In the genomic region with DNA sequence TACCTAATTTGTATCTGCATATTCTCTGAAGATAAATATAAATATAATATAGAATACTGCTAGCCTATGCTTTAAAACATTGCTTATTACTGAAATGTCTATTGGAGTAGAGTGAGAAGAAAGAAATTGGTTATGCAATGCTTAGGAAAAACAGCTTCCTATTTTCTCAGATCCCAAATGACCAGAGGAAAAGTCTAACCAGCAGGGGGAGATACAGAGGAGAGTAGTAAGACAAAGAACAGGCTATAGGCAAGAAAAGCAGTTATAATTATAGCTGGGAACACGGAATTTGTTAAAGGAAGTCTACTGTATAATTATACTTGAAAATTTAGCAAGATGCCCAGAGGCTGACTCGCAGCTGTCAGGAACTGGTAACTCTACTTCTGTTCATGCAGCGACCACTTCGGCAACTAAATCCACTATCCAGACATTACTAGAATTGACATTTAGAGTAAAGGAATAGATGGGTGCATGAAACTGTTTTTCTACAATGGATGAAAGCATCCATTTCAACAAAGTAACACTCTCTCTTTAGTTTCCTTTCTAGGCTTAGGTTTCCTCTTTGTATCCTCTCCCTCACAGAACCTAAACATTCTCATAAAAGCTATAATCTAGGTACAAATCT, we compare ENCODE assay signal across 8 cellular contexts.
A peak's percentile ranks its signal among the peaks of the same experiment; 100 is the strongest.
DNase-seq lines count a peak whose midpoint lies in the region; ATAC-seq, FAIRE-seq and TF ChIP-seq lines count a peak whose summit lies in the region.

No MANE protein-coding gene starts in this region.

- FAIRE-seq in GM12892 (lab: Jason Lieb, UNC): no peak

- H4K8ac ChIP-seq in H9 (replicated peaks; ENCODE audit: insufficient read length, low read depth, low read length): no peak overlapping the region

- TF ChIP-seq POLR2A in GM12892 (IDR thresholded peaks at IDR 0.05; ENCODE audit: low read depth, low read length): no peak

- H2BK15ac ChIP-seq in H9 (ENCODE audit: low read depth, low read length): no peak overlapping the region

- no peak overlapping the region for H3K4me2 ChIP-seq in H9 (ENCODE audit: insufficient read depth, insufficient read length, low read length)

- H3K9me3 Mint-ChIP-seq in H9: peaks cover 4 to 9% of the 10 kb centered on the region in 2 experiments

- H3K56ac ChIP-seq in H9 (ENCODE audit: insufficient read length, low read depth, low read length): no peak overlapping the region

- 0 out of 4 replicates have a peak, but pooled peaks cover 0 to 3% of the 10 kb centered on the region in 2 experiments for H3K4me1 Mint-ChIP-seq in H9

- ATAC-seq in GM21528 (IDR thresholded peaks at IDR 0.05; ENCODE audit: low FRiP score, unreplicated experiment) (no peak), GM18870 (IDR thresholded peaks at IDR 0.05; ENCODE audit: unreplicated experiment) (no peak)

- DNase-seq in BJ (ENCODE audit: low read depth): no peak
- no peak for DNase-seq in H9
- peak; percentile 26 for DNase-seq in NCI-H82 treated with DMSO at 0.1 percent for 48 hours (lab: John Stamatoyannopoulos, UW; ENCODE audit: unreplicated experiment)
- peak; percentile 60 for DNase-seq in cerebellar cortex (ENCODE audit: low spot score)
- DNase-seq in GM12892 (ENCODE audit: insufficient read length): no peak

- no peak overlapping the region for H3K4ac ChIP-seq in H9 (ENCODE audit: low read depth, low read length)

- no peak overlapping the region for H3K14ac ChIP-seq in H9 (ENCODE audit: insufficient read depth, low read length)

- no peak overlapping the region for H4K5ac ChIP-seq in H9 (ENCODE audit: insufficient read length, low read depth, low read length)

- CTCF ChIA-PET in BJ (lab: Yijun Ruan, JAX): interaction anchor here (0.6 to 4.1 kb wide), 9 partner anchors 13 to 196 kb away, joined by 3 to 43 read pairs (median 4); a partner anchor contains a TSS

- H2AFZ ChIP-seq in H9 (ENCODE audit: low read length): no peak overlapping the region

- H3K27me3 ChIP-seq in BJ (ENCODE audit: control insufficient read depth, insufficient read depth, low read length) (no peaks in the 10 kb centered on the region), H9 (ENCODE audit: insufficient read depth, low read length) (no peaks in the 10 kb centered on the region), liver (ENCODE audit: control insufficient read depth in 4 of 4, insufficient read depth in 4 of 4, low read length in 3 of 4) (no peaks in the 10 kb centered on the region)

- H3K23me2 ChIP-seq in H9 (ENCODE audit: insufficient read length, low read depth, low read length, poor library complexity, severe bottlenecking): no peaks in the 10 kb centered on the region

- no peak overlapping the region for H3K4me3 ChIP-seq in BJ (ENCODE audit: low read depth, low read length)
- no peak overlapping the region for H3K4me3 ChIP-seq in liver (ENCODE audit: low read depth in 1 of 3, low read length in 3 of 3)

- H3K27ac Mint-ChIP-seq in H9: no peak overlapping the region

- WGBS in H9 (ENCODE audit: extremely low coverage, insufficient read length, low lambda C conversion rate): no CpG with 5 or more reads among the region's 4 CpGs
- WGBS in liver: 52% methylated on average over 4 of the region's 4 CpGs

- H2BK20ac ChIP-seq in H9 (ENCODE audit: low read depth, low read length, poor library complexity, severe bottlenecking): no peak overlapping the region

- no peak overlapping the region for H4K91ac ChIP-seq in H9 (ENCODE audit: insufficient read length, low read depth, low read length)

- H3K79me1 ChIP-seq in H9 (ENCODE audit: insufficient read depth, low read depth, low read length, poor library complexity, severe bottlenecking): no peaks in the 10 kb centered on the region

- no peak overlapping the region for H2BK12ac ChIP-seq in H9 (ENCODE audit: insufficient read length, low read depth, low read length)

- H3K36me3 Mint-ChIP-seq in H9 (ENCODE audit: insufficient read depth in 1 of 3, low read depth in 3 of 3): peaks cover 2 to 7% (median 4%) of the 10 kb centered on the region in 3 experiments; a peak in 5 of 7 replicates

- no peaks in the 10 kb centered on the region for H3K79me2 ChIP-seq in H9 (ENCODE audit: insufficient read depth, low read length)

- no peak overlapping the region for H2BK5ac ChIP-seq in H9 (ENCODE audit: insufficient read length, low read length)

- H3K9me3 ChIP-seq in H9 (ENCODE audit: control insufficient read depth, low read depth, low read length): no peaks in the 10 kb centered on the region
- no peaks in the 10 kb centered on the region for H3K9me3 ChIP-seq in liver (ENCODE audit: control insufficient read depth in 4 of 4, low read length in 3 of 4)

- POLR2A ChIA-PET in BJ (lab: Charles Lee): interaction anchor here (0.7 kb wide), 1 partner anchor 97 kb away, joined by 3 read pairs; a partner anchor contains a TSS

- H2AK5ac ChIP-seq in H9 (ENCODE audit: insufficient read length, low read length): no peak overlapping the region

- H3K4me3 Mint-ChIP-seq in H9: no peak overlapping the region

- no peak overlapping the region for H3T11ph ChIP-seq in H9 (ENCODE audit: low read length)

- H3K27me3 Mint-ChIP-seq in H9 (ENCODE audit: low read depth): no peaks in the 10 kb centered on the region

- TF ChIP-seq CTCF in BJ (IDR thresholded peaks at IDR 0.05; ENCODE audit: insufficient read depth, low read depth, low read length) (peak; percentile 76), H9 (conservative IDR thresholded peaks at IDR 0.05) (peak; percentile 78), liver (IDR thresholded peaks at IDR 0.05; ENCODE audit: low read depth, low read length, missing input control) (peak; percentile 64)

- peak; percentile 81 to 87 for TF ChIP-seq RAD21 in liver (IDR thresholded peaks at IDR 0.05)

- no peaks in the 10 kb centered on the region for H4K20me1 ChIP-seq in H9 (ENCODE audit: control insufficient read depth, insufficient read depth, insufficient read length)

- no peak overlapping the region for H2BK120ac ChIP-seq in H9 (ENCODE audit: low read depth, low read length, poor library complexity, severe bottlenecking)

- H3K9ac ChIP-seq in H9 (ENCODE audit: extremely low read depth, insufficient read length, low read length) (no peak overlapping the region), liver (ENCODE audit: low read depth in 1 of 2, low read length in 2 of 2) (no peak overlapping the region)

- H3K18ac ChIP-seq in H9 (ENCODE audit: insufficient read length, low read depth, low read length): no peak overlapping the region

- H3K27ac ChIP-seq in H9 (ENCODE audit: insufficient read length, low read depth, low read length): no peak overlapping the region
- no peak overlapping the region for H3K27ac ChIP-seq in liver (ENCODE audit: low read depth in 1 of 2, low read length in 2 of 2)

- H3K36me3 ChIP-seq in BJ (ENCODE audit: control insufficient read depth, insufficient read depth, low read length) (no peaks in the 10 kb centered on the region), liver (ENCODE audit: control insufficient read depth in 4 of 4, insufficient read depth in 3 of 4, low read depth in 1 of 4, low read length in 3 of 4) (no peaks in the 10 kb centered on the region)

- H3K23ac ChIP-seq in H9 (ENCODE audit: insufficient read length, low read depth, low read length): no peak overlapping the region

- no peaks in the 10 kb centered on the region for H3K4me1 ChIP-seq in H9 (ENCODE audit: insufficient read depth, low read length)
- H3K4me1 ChIP-seq in liver (ENCODE audit: control insufficient read depth in 4 of 4, insufficient read depth in 4 of 4, low read length in 3 of 4): no peaks in the 10 kb centered on the region

TF ChIP-seq in liver, 16 proteins besides CTCF, POLR2A, EP300 and RAD21:
- TF ChIP-seq FOXA1 (IDR thresholded peaks at IDR 0.05): no peak
- TF ChIP-seq, protein P1, sequence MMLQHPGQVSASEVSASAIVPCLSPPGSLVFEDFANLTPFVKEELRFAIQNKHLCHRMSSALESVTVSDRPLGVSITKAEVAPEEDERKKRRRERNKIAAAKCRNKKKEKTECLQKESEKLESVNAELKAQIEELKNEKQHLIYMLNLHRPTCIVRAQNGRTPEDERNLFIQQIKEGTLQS (IDR thresholded peaks at IDR 0.05): peak; percentile 20

Comparison
In these comparisons a context has a peak if more than half of its experiments do, and no peak if none do; other contexts are left out.
1. DNase-seq: peak in NCI-H82 treated with DMSO at 0.1 percent for 48 hours (single experiment) and cerebellar cortex (single experiment); none in BJ (single experiment), H9 (single experiment) and GM12892 (single experiment).
2. Peak in every context shown above with its lines, with median percentiles within 50 percentile points of each other: CTCF ChIP-seq.